ENCODE assay signal across 8 cellular contexts in genomic region chr1:43973981-43974442, GRCh38. TPM values are rescaled to one million over a fixed set of nuclear protein-coding genes. Genes with fewer than 3 reads are reported as not detected.
DNase-seq lines count a peak whose midpoint lies in the region; ATAC-seq, FAIRE-seq and TF ChIP-seq lines count a peak whose summit lies in the region.

No MANE protein-coding gene starts in this region.

- no peak for TF ChIP-seq CTCF in Panc1 (IDR thresholded peaks at IDR 0.05)
- no peak for TF ChIP-seq CTCF in endothelial cell of umbilical vein (IDR thresholded peaks at IDR 0.05; ENCODE audit: extremely low read depth in 1 of 2, insufficient read depth in 1 of 2, low read depth in 1 of 2, low read length in 2 of 2)
- TF ChIP-seq CTCF in osteocyte (IDR thresholded peaks at IDR 0.05), result no peak

- intact Hi-C loops in Panc1 (cut with micrococcal nuclease; ENCODE audit: unreplicated experiment), result no loop called here
- intact Hi-C loops in endothelial cell of umbilical vein (cut with micrococcal nuclease), result loop anchor here (1.0 kb wide), 1 partner anchor 28 kb away; the partner anchor contains the start of gene IPO13

- TF ChIP-seq POLR2A in endothelial cell of umbilical vein (IDR thresholded peaks at IDR 0.05; ENCODE audit: low read depth, low read length), result no peak

- peak overlapping the region; percentile 88 for H3K27ac ChIP-seq in Panc1 (ENCODE audit: low read length)
- no peak overlapping the region for H3K27ac ChIP-seq in endothelial cell of umbilical vein (ENCODE audit: insufficient read depth, low read depth, low read length)

- peaks cover 53% of the 10 kb centered on the region for H3K4me1 Mint-ChIP-seq in osteocyte (ENCODE audit: unreplicated experiment)

- ATAC-seq in Panc1 (peak; percentile 0), GM21447 (IDR thresholded peaks at IDR 0.05; ENCODE audit: unreplicated experiment) (no peak)

- no peaks in the 10 kb centered on the region for H3K9me1 ChIP-seq in endothelial cell of umbilical vein (replicated peaks; ENCODE audit: control insufficient read depth, extremely low read depth, insufficient read depth, low read length)

- no TSS peak for BruUV-seq in Panc1 (replicated peaks; lab: Mats Ljungman, UMichigan)
- no TSS peak for BruUV-seq in endothelial cell of umbilical vein (replicated peaks; lab: Mats Ljungman, UMichigan)

- H3K9me3 ChIP-seq in Panc1 (ENCODE audit: control insufficient read depth, insufficient read depth, low read depth, low read length) (no peaks in the 10 kb centered on the region), endothelial cell of umbilical vein (replicated peaks; ENCODE audit: control insufficient read depth, insufficient read depth, low read length) (no peaks in the 10 kb centered on the region)

- H3K36me3 ChIP-seq in Panc1 (ENCODE audit: control insufficient read depth, insufficient read depth, low read length) (peaks cover 13% of the 10 kb centered on the region; the same call in 1 of the 2 replicates), endothelial cell of umbilical vein (ENCODE audit: control insufficient read depth in 2 of 2, extremely low read depth in 1 of 2, insufficient read depth in 2 of 2, low read length in 2 of 2) (peaks cover 0 to 15% of the 10 kb centered on the region in 2 experiments)

- H3K79me2 ChIP-seq in endothelial cell of umbilical vein (ENCODE audit: control insufficient read depth, insufficient read depth, low read length), result peaks cover 30% of the 10 kb centered on the region

- H3K4me1 ChIP-seq in Panc1 (ENCODE audit: control insufficient read depth, insufficient read depth, low read length) (peaks cover 43% of the 10 kb centered on the region), endothelial cell of umbilical vein (ENCODE audit: control insufficient read depth, extremely low read depth, insufficient read depth, low read length) (peaks cover 29% of the 10 kb centered on the region)

- no peak for FAIRE-seq in endothelial cell of umbilical vein (lab: Jason Lieb, UNC)

- no peaks in the 10 kb centered on the region for H3K27me3 Mint-ChIP-seq in osteocyte (ENCODE audit: unreplicated experiment)

- no peaks in the 10 kb centered on the region for H3K27me3 ChIP-seq in Panc1 (ENCODE audit: control insufficient read depth, insufficient read depth, low read length)
- H3K27me3 ChIP-seq in endothelial cell of umbilical vein (ENCODE audit: control insufficient read depth in 2 of 2, insufficient read depth in 2 of 2, low read length in 2 of 2), result no peaks in the 10 kb centered on the region

- no peaks in the 10 kb centered on the region for H4K20me1 ChIP-seq in endothelial cell of umbilical vein (replicated peaks; ENCODE audit: control insufficient read depth, extremely low read depth, insufficient read depth, low read length)

- CTCF ChIA-PET in Panc1 (lab: Charles Lee) (no interaction called here), endothelial cell of umbilical vein (lab: Charles Lee) (interaction anchor here (1.2 to 1.9 kb wide), 5 partner anchors 16 to 211 kb away, joined by 3 to 11 read pairs (median 4); no protein-coding TSS in a partner anchor)

- dilution Hi-C loops in endothelial cell of umbilical vein (cut with MboI; ENCODE audit: extremely low pct_ligation_motif_present, low sequenced_read_pairs), result no loop called here

- DNase-seq in NCI-H146 (lab: John Stamatoyannopoulos, UW) (peak; percentile 56), NCI-H146 treated with DMSO at 0.1 percent for 48 hours (lab: John Stamatoyannopoulos, UW; ENCODE audit: unreplicated experiment) (no peak), Panc1 (ENCODE audit: low read depth, low spot score) (no peak), endothelial cell of umbilical vein (ENCODE audit: low read depth, low spot score) (no peak), osteocyte (ENCODE audit: extremely low spot score, unreplicated experiment) (no peak), COLO829 (ENCODE audit: low spot score) (no peak), Ammon's horn (ENCODE audit: low spot score) (no peak)

- POLR2A ChIA-PET in Panc1 (lab: Charles Lee) (no interaction called here), endothelial cell of umbilical vein (lab: Charles Lee) (no interaction called here)

- H3K36me3 Mint-ChIP-seq in osteocyte (ENCODE audit: unreplicated experiment), result peaks cover 19% of the 10 kb centered on the region

- H3K4me3 Mint-ChIP-seq in osteocyte (ENCODE audit: unreplicated experiment), result peak overlapping the region; percentile 91

- peak overlapping the region; percentile 80 for H3K9ac ChIP-seq in endothelial cell of umbilical vein (replicated peaks; ENCODE audit: extremely low read depth, insufficient read depth, low read length)

- in situ Hi-C loops in Panc1 (cut with HindIII; ENCODE audit: low pct_unique_long_range_greater_than_20kb, low sequenced_read_pairs), result no loop called here

- H3K9me3 Mint-ChIP-seq in osteocyte (ENCODE audit: unreplicated experiment), result no peaks in the 10 kb centered on the region

- H3K4me3 ChIP-seq in Panc1 (ENCODE audit: low read depth in 2 of 2, low read length in 2 of 2) (peak overlapping the region; percentile 80 to 85), endothelial cell of umbilical vein (replicated peaks in 1 of 3; ENCODE audit: insufficient read depth in 1 of 3, low read depth in 1 of 3, low read length in 3 of 3) (peak overlapping the region; percentile 69 to 73 (median 71))

- peak overlapping the region; percentile 84 for H3K4me2 ChIP-seq in endothelial cell of umbilical vein (ENCODE audit: insufficient read depth, low read length)

- peak overlapping the region; percentile 92 for H3K27ac Mint-ChIP-seq in osteocyte (ENCODE audit: unreplicated experiment)

- peak overlapping the region; percentile 95 for H2AFZ ChIP-seq in endothelial cell of umbilical vein (ENCODE audit: low read depth, low read length)

RNA-seq across cellular contexts. Expression of gene ATP6V0B, which starts 0.7 kb away (rescaled TPM):
- 134 TPM for total RNA-seq in Panc1 (2021; ENCODE audit: unreplicated experiment)
- polyA plus RNA-seq in Panc1 (2012; ENCODE audit: insufficient read length), result 119 TPM
- 105 and 110 TPM in 2 replicates for total RNA-seq in endothelial cell of umbilical vein
- polyA plus RNA-seq in endothelial cell of umbilical vein, result 325 and 372 TPM in 2 replicates
- polyA plus RNA-seq in endothelial cell of umbilical vein (2011; cell fraction: cytosol; rRNA removed), result 176 and 182 TPM in 2 replicates
- 135 and 137 TPM in 2 replicates for polyA plus RNA-seq in endothelial cell of umbilical vein (2011; cell fraction: nucleus; rRNA removed)
- polyA plus RNA-seq in endothelial cell of umbilical vein (2012), result 71.5 and 78.9 TPM in 2 replicates
- polyA minus RNA-seq in endothelial cell of umbilical vein, result 110 and 148 TPM in 2 replicates
- 104 TPM for polyA minus RNA-seq in endothelial cell of umbilical vein (2011; cell fraction: cytosol; rRNA and poly(A)+ RNA removed)
- 28.4 and 32.8 TPM in 2 replicates for polyA minus RNA-seq in endothelial cell of umbilical vein (2011; cell fraction: nucleus; rRNA and poly(A)+ RNA removed)
- total RNA-seq in osteocyte, result 128 and 130 TPM in 2 replicates

RNA-seq across cellular contexts. Expression of gene DPH2, which starts 4.2 kb away (rescaled TPM):
- 76.0 TPM for total RNA-seq in Panc1 (2021; ENCODE audit: unreplicated experiment)
- polyA plus RNA-seq in Panc1 (2012; ENCODE audit: insufficient read length), result 63.3 TPM
- total RNA-seq in endothelial cell of umbilical vein, result 26.6 and 28.1 TPM in 2 replicates
- polyA plus RNA-seq in endothelial cell of umbilical vein, result 59.1 and 59.6 TPM in 2 replicates
- 34.0 and 36.6 TPM in 2 replicates for polyA plus RNA-seq in endothelial cell of umbilical vein (2011; cell fraction: cytosol; rRNA removed)
- 110 and 115 TPM in 2 replicates for polyA plus RNA-seq in endothelial cell of umbilical vein (2011; cell fraction: nucleus; rRNA removed)
- polyA plus RNA-seq in endothelial cell of umbilical vein (2012), result 19.2 and 24.4 TPM in 2 replicates
- 36.3 and 47.4 TPM in 2 replicates for polyA minus RNA-seq in endothelial cell of umbilical vein
- polyA minus RNA-seq in endothelial cell of umbilical vein (2011; cell fraction: cytosol; rRNA and poly(A)+ RNA removed), result 31.5 TPM
- polyA minus RNA-seq in endothelial cell of umbilical vein (2011; cell fraction: nucleus; rRNA and poly(A)+ RNA removed), result 28.1 and 35.4 TPM in 2 replicates
- total RNA-seq in osteocyte, result 21.7 and 22.4 TPM in 2 replicates

RNA-seq across cellular contexts. Expression of gene B4GALT2, which starts 5.0 kb away (rescaled TPM):
- total RNA-seq in Panc1 (2021; ENCODE audit: unreplicated experiment), result 90.1 TPM
- polyA plus RNA-seq in Panc1 (2012; ENCODE audit: insufficient read length), result 109 TPM
- 77.7 and 80.0 TPM in 2 replicates for total RNA-seq in endothelial cell of umbilical vein
- 103 and 145 TPM in 2 replicates for polyA plus RNA-seq in endothelial cell of umbilical vein
- polyA plus RNA-seq in endothelial cell of umbilical vein (2011; cell fraction: cytosol; rRNA removed), result 50.3 and 64.8 TPM in 2 replicates
- polyA plus RNA-seq in endothelial cell of umbilical vein (2011; cell fraction: nucleus; rRNA removed), result 26.6 and 28.8 TPM in 2 replicates
- 56.9 and 64.4 TPM in 2 replicates for polyA plus RNA-seq in endothelial cell of umbilical vein (2012)
- polyA minus RNA-seq in endothelial cell of umbilical vein, result 55.0 and 72.4 TPM in 2 replicates
- 29.3 TPM for polyA minus RNA-seq in endothelial cell of umbilical vein (2011; cell fraction: cytosol; rRNA and poly(A)+ RNA removed)
- polyA minus RNA-seq in endothelial cell of umbilical vein (2011; cell fraction: nucleus; rRNA and poly(A)+ RNA removed), result 14.2 and 20.9 TPM in 2 replicates
- 62.8 and 65.5 TPM in 2 replicates for total RNA-seq in osteocyte

RNA-seq across cellular contexts. Expression of gene CCDC24, which starts 17.4 kb away (rescaled TPM):
- total RNA-seq in Panc1 (2021; ENCODE audit: unreplicated experiment) (24.4 TPM), endothelial cell of umbilical vein (2.2 and 2.8 TPM in 2 replicates), osteocyte (5.1 and 5.3 TPM in 2 replicates)
- polyA plus RNA-seq in Panc1 (2012; ENCODE audit: insufficient read length), result 27.3 TPM
- 3.1 and 3.4 TPM in 2 replicates for polyA plus RNA-seq in endothelial cell of umbilical vein
- 1.3 and 2.4 TPM in 2 replicates for polyA plus RNA-seq in endothelial cell of umbilical vein (2011; cell fraction: cytosol; rRNA removed)
- polyA plus RNA-seq in endothelial cell of umbilical vein (2011; cell fraction: nucleus; rRNA removed), result 4.5 and 6.8 TPM in 2 replicates
- 2.6 and 2.8 TPM in 2 replicates for polyA plus RNA-seq in endothelial cell of umbilical vein (2012)
- polyA minus RNA-seq in endothelial cell of umbilical vein, result 0.45 and 0.46 TPM in 2 replicates
- polyA minus RNA-seq in endothelial cell of umbilical vein (2011; cell fraction: cytosol; rRNA and poly(A)+ RNA removed), result not detected
- 0.63 and 1.7 TPM in 2 replicates for polyA minus RNA-seq in endothelial cell of umbilical vein (2011; cell fraction: nucleus; rRNA and poly(A)+ RNA removed)

RNA-seq across cellular contexts. Expression of gene IPO13, which starts 27.3 kb away (rescaled TPM):
- total RNA-seq in Panc1 (2021; ENCODE audit: unreplicated experiment), result 40.0 TPM
- polyA plus RNA-seq in Panc1 (2012; ENCODE audit: insufficient read length), result 25.0 TPM
- total RNA-seq in endothelial cell of umbilical vein, result 25.8 and 29.3 TPM in 2 replicates
- 28.9 and 32.3 TPM in 2 replicates for polyA plus RNA-seq in endothelial cell of umbilical vein
- 17.2 and 17.7 TPM in 2 replicates for polyA plus RNA-seq in endothelial cell of umbilical vein (2011; cell fraction: cytosol; rRNA removed)
- polyA plus RNA-seq in endothelial cell of umbilical vein (2011; cell fraction: nucleus; rRNA removed), result 46.6 and 56.9 TPM in 2 replicates
- polyA plus RNA-seq in endothelial cell of umbilical vein (2012), result 20.9 and 23.8 TPM in 2 replicates
- 36.1 and 41.8 TPM in 2 replicates for polyA minus RNA-seq in endothelial cell of umbilical vein
- 9.4 TPM for polyA minus RNA-seq in endothelial cell of umbilical vein (2011; cell fraction: cytosol; rRNA and poly(A)+ RNA removed)
- polyA minus RNA-seq in endothelial cell of umbilical vein (2011; cell fraction: nucleus; rRNA and poly(A)+ RNA removed), result 12.2 and 18.2 TPM in 2 replicates
- 37.6 and 40.8 TPM in 2 replicates for total RNA-seq in osteocyte
